Comparison of ENCODE assay signal across 28 cellular contexts in the genomic region with DNA sequence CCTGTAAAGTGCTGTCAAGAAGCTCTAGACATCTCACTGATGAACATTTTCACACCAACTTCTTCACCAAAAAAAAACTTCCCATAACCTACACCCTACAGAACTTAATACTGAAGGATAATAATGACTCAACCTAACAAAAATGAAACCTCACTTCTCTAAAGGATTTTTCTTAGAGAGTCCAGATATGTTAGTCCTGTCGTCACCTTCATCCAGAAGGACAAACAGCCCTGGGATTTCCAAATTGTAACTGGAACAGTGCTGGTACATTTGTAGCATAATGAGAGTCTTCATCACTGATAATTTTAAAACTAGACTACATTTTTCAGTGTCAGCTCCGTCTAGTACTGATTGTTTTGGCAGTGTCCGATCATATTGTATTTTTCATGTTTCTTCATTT.
"Had no signal": no experiment of that assay in that cellular context is flagged by ENCODE, and none has a peak within 500 bp of the region (broad histone marks: within the 10 kb centered on the region; RNA-seq: fewer than 3 reads in every experiment).

No MANE protein-coding gene starts in this region.

- ATAC-seq: activated CD8-positive, alpha-beta T cell treated with anti-CD3 and anti-CD28 coated beads for 36 hours; PC-3 had no signal

- H3K27ac ChIP-seq: Peyer's patch, VCaP had no signal

- DNase-seq: activated B cell treated with CpG ODN at 0.5 μM for 24 hours; activated CD4-positive, alpha-beta T cell treated with anti-CD3 and anti-CD28 coated beads for 1 hour; activated CD4-positive, alpha-beta T cell treated with anti-CD3 and anti-CD28 coated beads for 48 hours; activated CD8-positive, alpha-beta T cell treated with anti-CD3 and anti-CD28 coated beads for 36 hours; activated gamma-delta T cell; activated naive CD4-positive, alpha-beta T cell treated with Interleukin-2 at 50 U/mL for 16 hours; activated naive CD8-positive, alpha-beta T cell treated with anti-CD3 and anti-CD28 coated beads, Interleukin-2, amount 10 ng/mL, durations not matched to agents 7 days and 5 days; activated T-cell treated with anti-CD3 and anti-CD28 coated beads, Interleukin-2, amount 50 U/mL, for 24 hours; anterior cingulate cortex; central memory CD4-positive, alpha-beta T cell; Karpas-422; KBM-7; MV-4-11; NCI-H1092; NCI-H1436 treated with DMSO at 0.1 percent for 48 hours; NCI-H2029; NCI-H345; NCI-H524 treated with DMSO at 0.1 percent for 48 hours; NCI-H748 treated with DMSO at 0.1 percent for 48 hours; NK-92 treated with Interleukin-12 subunit alpha and Interleukin-12 subunit beta, amount 100 ng/mL, for 24 hours; PC-3; Peyer's patch; RPMI8226; SW 1271; T-helper 1 cell; T-helper 2 cell; T-helper 9 cell had no signal

- H3K36me3 ChIP-seq: Peyer's patch had no signal

- H3K9me3 ChIP-seq: Peyer's patch had no signal

- H3K27me3 ChIP-seq: Peyer's patch had no signal

- H3K4me3 ChIP-seq: Peyer's patch had no signal

- H3K4me1 ChIP-seq: Peyer's patch had no signal
